In genomic region chr12:6773662-6774351, GRCh38 we compare ENCODE assay signal across 9 cellular contexts. TPM values are rescaled to one million over a fixed set of nuclear protein-coding genes. Genes with fewer than 3 reads are reported as not detected.
DNase-seq lines count a peak whose midpoint lies in the region; ATAC-seq and TF ChIP-seq lines count a peak whose summit lies in the region.
"Had no signal": no experiment of that assay in that cellular context is flagged by ENCODE, and none has a peak within 500 bp of the region (broad histone marks: within the 10 kb centered on the region; RNA-seq: fewer than 3 reads in every experiment).

No MANE protein-coding gene starts in this region.

- H3K4me1 ChIP-seq in CD8-positive, alpha-beta memory T cell (ENCODE audit: insufficient read depth, low read length): peaks cover 60% of the 10 kb centered on the region
- peaks cover 10% of the 10 kb centered on the region for H3K4me1 ChIP-seq in psoas muscle

- WGBS in psoas muscle, 3 donors: 50 to 59% (median 53%) methylated on average over 49 to 57 of the region's 57 CpGs

- peak overlapping the region; percentile 93 to 99 (median 97) for H3K4me3 Mint-ChIP-seq in CD8-positive, alpha-beta memory T cell

- POLR2A ChIA-PET in CD8-positive, alpha-beta memory T cell (lab: Charles Lee): interaction anchor here (0.6 to 2.7 kb wide), 6 partner anchors 21 to 164 kb away, joined by 3 to 23 read pairs (median 5); partner anchors contain the start of genes CDCA3, MLF2, USP5 and ZNF384

- H3K27me3 Mint-ChIP-seq in CD8-positive, alpha-beta memory T cell: peaks cover 1 to 8% of the 10 kb centered on the region in 2 donors

- peak overlapping the region; percentile 94 to 100 (median 99) for H3K27ac Mint-ChIP-seq in CD8-positive, alpha-beta memory T cell

- H3K9me3 Mint-ChIP-seq in CD8-positive, alpha-beta memory T cell: no peaks in the 10 kb centered on the region

- no peaks in the 10 kb centered on the region for H3K36me3 ChIP-seq in CD8-positive, alpha-beta memory T cell (ENCODE audit: insufficient read depth, low read length)
- H3K36me3 ChIP-seq in psoas muscle (ENCODE audit: insufficient read depth in 1 of 2, low read depth in 1 of 2): no peaks in the 10 kb centered on the region

- peak overlapping the region; percentile 54 for H3K4me3 ChIP-seq in CD8-positive, alpha-beta memory T cell (ENCODE audit: low read length)
- H3K4me3 ChIP-seq in dorsolateral prefrontal cortex (peak overlapping the region in 34 of 59 donors; percentile 7 to 54 (median 30)), psoas muscle (peak overlapping the region; percentile 4)

- TF ChIP-seq CTCF in VCaP (conservative IDR thresholded peaks at IDR 0.05) (no peak), dorsolateral prefrontal cortex (IDR thresholded peaks at IDR 0.05 in 54 of 56, conservative IDR thresholded peaks at IDR 0.05 in 2 of 56; ENCODE audit: low read depth in 1 of 56, partially characterized antibody in 56 of 56) (no peak), psoas muscle (IDR thresholded peaks at IDR 0.05) (no peak)

- H3K4me1 Mint-ChIP-seq in CD8-positive, alpha-beta memory T cell: peaks cover 53 to 77% (median 59%) of the 10 kb centered on the region in 3 donors

- no peaks in the 10 kb centered on the region for H3K27me3 ChIP-seq in CD8-positive, alpha-beta memory T cell (ENCODE audit: insufficient read depth, low read length, poor library complexity, severe bottlenecking)
- H3K27me3 ChIP-seq in dorsolateral prefrontal cortex: peaks cover 0 to 18% (median 0%) of the 10 kb centered on the region in 45 donors
- H3K27me3 ChIP-seq in psoas muscle (ENCODE audit: insufficient read depth in 3 of 3, low read length in 2 of 3): peaks cover 0 to 2% (median 0%) of the 10 kb centered on the region in 3 donors

- peak overlapping the region; percentile 75 for H3K27ac ChIP-seq in CD8-positive, alpha-beta memory T cell (ENCODE audit: low read depth, low read length)
- H3K27ac ChIP-seq in VCaP: peak overlapping the region; percentile 87
- H3K27ac ChIP-seq in dorsolateral prefrontal cortex: peak overlapping the region in 2 of 59 donors; percentile 10 to 31
- H3K27ac ChIP-seq in psoas muscle: no peak overlapping the region

- DNase-seq in CD8-positive, alpha-beta memory T cell: peak in 3 of 5 donors; percentile 14 to 55 (median 20)
- DNase-seq in dorsolateral prefrontal cortex (no peak), psoas muscle (no peak), posterior vena cava (ENCODE audit: low spot score) (no peak), NCI-H2171 (lab: John Stamatoyannopoulos, UW) (no peak)

- intact Hi-C loops in dorsolateral prefrontal cortex (cut with DNase I) (no loop called here), psoas muscle (cut with DNase I) (no loop called here), posterior vena cava (cut with DNase I) (no loop called here)

- no peak for ATAC-seq in psoas muscle
- no peak for ATAC-seq in HG03045 (IDR thresholded peaks at IDR 0.05; ENCODE audit: unreplicated experiment)
- ATAC-seq in GM21723 (IDR thresholded peaks at IDR 0.05; ENCODE audit: unreplicated experiment): no peak

- peaks cover 0 to 24% (median 2%) of the 10 kb centered on the region in 3 donors for H3K36me3 Mint-ChIP-seq in CD8-positive, alpha-beta memory T cell

- no peaks in the 10 kb centered on the region for H3K9me3 ChIP-seq in CD8-positive, alpha-beta memory T cell (ENCODE audit: low read length)
- H3K9me3 ChIP-seq in psoas muscle: no peaks in the 10 kb centered on the region

- CTCF ChIA-PET in CD8-positive, alpha-beta memory T cell (lab: Charles Lee): interaction anchor here (0.7 to 11.0 kb wide), 9 partner anchors 7 to 171 kb away, joined by 3 to 162 read pairs (median 4); partner anchors contain the start of genes LPAR5, MLF2, PTMS and ZNF384

RNA-seq across cellular contexts. Expression of gene LAG3, which starts 1.5 kb away (rescaled TPM):
- total RNA-seq in CD8-positive, alpha-beta memory T cell: 100 to 1,000 TPM; 236 to 245 TPM
- polyA plus RNA-seq in CD8-positive, alpha-beta memory T cell: 37.3 TPM
- total RNA-seq in dorsolateral prefrontal cortex (1 to 10 TPM in 33 of 120 experiments, under 1 TPM in 73, not detected in 14; 0.23 to 3.0 (median 0.75) TPM), psoas muscle (under 1 TPM in 2 of 4 donors, not detected in 2; 0.11 to 0.24 TPM), posterior vena cava (1 to 10 TPM in 1 of 2 donors, under 1 TPM in 1; 0.57 to 1.2 TPM)
- under 1 TPM in 2 of 3 donors, not detected in 1; 0.05 to 0.06 TPM for polyA plus RNA-seq in psoas muscle
- total RNA-seq: kidney epithelial cell had no signal

RNA-seq across cellular contexts. Expression of gene PTMS, which starts 7.6 kb away (rescaled TPM):
- 10 to 100 TPM; 75.3 to 87.2 TPM for total RNA-seq in CD8-positive, alpha-beta memory T cell
- polyA plus RNA-seq in CD8-positive, alpha-beta memory T cell: 10.9 TPM
- total RNA-seq in dorsolateral prefrontal cortex: 100 to 1,000 TPM; 117 to 439 (median 242) TPM
- total RNA-seq in psoas muscle: 100 to 1,000 TPM in 1 of 4 donors, 10 to 100 TPM in 3; 69.0 to 104 (median 77.1) TPM
- 10 to 100 TPM; 65.4 to 93.7 (median 87.7) TPM for polyA plus RNA-seq in psoas muscle
- total RNA-seq in posterior vena cava: 100 to 1,000 TPM; 373 to 398 TPM

RNA-seq across cellular contexts. Expression of gene CD4, which starts 15.5 kb away (rescaled TPM):
- 1 to 10 TPM; 1.2 to 1.8 TPM for total RNA-seq in CD8-positive, alpha-beta memory T cell
- 0.30 TPM for polyA plus RNA-seq in CD8-positive, alpha-beta memory T cell
- 10 to 100 TPM in 62 of 120 experiments, 1 to 10 TPM in 58; 5.0 to 28.8 (median 10.1) TPM for total RNA-seq in dorsolateral prefrontal cortex
- total RNA-seq in psoas muscle: 1 to 10 TPM; 2.3 to 4.9 (median 4.0) TPM
- polyA plus RNA-seq in psoas muscle: 1 to 10 TPM in 1 of 3 donors, under 1 TPM in 2; 0.47 to 1.5 (median 0.91) TPM
- 10 to 100 TPM; 12.9 to 36.0 TPM for total RNA-seq in posterior vena cava

RNA-seq across cellular contexts. Expression of gene MLF2, which starts 20.9 kb away (rescaled TPM):
- total RNA-seq in CD8-positive, alpha-beta memory T cell: 100 to 1,000 TPM; 141 to 146 TPM
- 141 TPM for polyA plus RNA-seq in CD8-positive, alpha-beta memory T cell
- total RNA-seq in dorsolateral prefrontal cortex (100 to 1,000 TPM; 139 to 384 (median 261) TPM), psoas muscle (100 to 1,000 TPM; 104 to 188 (median 132) TPM), posterior vena cava (100 to 1,000 TPM; 106 to 145 TPM)
- polyA plus RNA-seq in psoas muscle: 100 to 1,000 TPM; 113 to 245 (median 176) TPM

RNA-seq across cellular contexts. Expression of gene GPR162, which starts 47.8 kb away (rescaled TPM):
- total RNA-seq in CD8-positive, alpha-beta memory T cell: under 1 TPM in 1 of 2 experiments, not detected in 1; 0.11 TPM
- polyA plus RNA-seq in CD8-positive, alpha-beta memory T cell: not detected
- total RNA-seq in dorsolateral prefrontal cortex (100 to 1,000 TPM in 117 of 120 experiments, 10 to 100 TPM in 3; 49.5 to 245 (median 167) TPM), psoas muscle (1 to 10 TPM in 3 of 4 donors, under 1 TPM in 1; 0.50 to 2.8 (median 1.2) TPM), posterior vena cava (1 to 10 TPM; 3.9 to 5.1 TPM)
- polyA plus RNA-seq in psoas muscle: 1 to 10 TPM in 1 of 3 donors, under 1 TPM in 2; 0.60 to 1.8 (median 0.61) TPM

Comparison
In these comparisons a context has a peak if more than half of its experiments do, and no peak if none do; other contexts are left out.
1. DNase-seq: peak in CD8-positive, alpha-beta memory T cell (3 of 5); none in dorsolateral prefrontal cortex (0 of 10), psoas muscle (0 of 2), posterior vena cava (single experiment) and NCI-H2171 (single experiment).
2. H3K4me3 ChIP-seq: peak in every context shown above with its lines; median percentile 54 in CD8-positive, alpha-beta memory T cell; 30 in dorsolateral prefrontal cortex; 4 in psoas muscle.
3. RNA of gene LAG3, which starts 1.5 kb away (total RNA-seq): 236 to 245 TPM in CD8-positive, alpha-beta memory T cell; 0.57 to 1.2 TPM in posterior vena cava, 0.23 to 3.0 TPM in dorsolateral prefrontal cortex and 0.11 to 0.24 TPM in psoas muscle; every median in the first group is over 10 times any median in the second.